Comparison of ENCODE assay signal across 11 cellular contexts in the genomic region with DNA sequence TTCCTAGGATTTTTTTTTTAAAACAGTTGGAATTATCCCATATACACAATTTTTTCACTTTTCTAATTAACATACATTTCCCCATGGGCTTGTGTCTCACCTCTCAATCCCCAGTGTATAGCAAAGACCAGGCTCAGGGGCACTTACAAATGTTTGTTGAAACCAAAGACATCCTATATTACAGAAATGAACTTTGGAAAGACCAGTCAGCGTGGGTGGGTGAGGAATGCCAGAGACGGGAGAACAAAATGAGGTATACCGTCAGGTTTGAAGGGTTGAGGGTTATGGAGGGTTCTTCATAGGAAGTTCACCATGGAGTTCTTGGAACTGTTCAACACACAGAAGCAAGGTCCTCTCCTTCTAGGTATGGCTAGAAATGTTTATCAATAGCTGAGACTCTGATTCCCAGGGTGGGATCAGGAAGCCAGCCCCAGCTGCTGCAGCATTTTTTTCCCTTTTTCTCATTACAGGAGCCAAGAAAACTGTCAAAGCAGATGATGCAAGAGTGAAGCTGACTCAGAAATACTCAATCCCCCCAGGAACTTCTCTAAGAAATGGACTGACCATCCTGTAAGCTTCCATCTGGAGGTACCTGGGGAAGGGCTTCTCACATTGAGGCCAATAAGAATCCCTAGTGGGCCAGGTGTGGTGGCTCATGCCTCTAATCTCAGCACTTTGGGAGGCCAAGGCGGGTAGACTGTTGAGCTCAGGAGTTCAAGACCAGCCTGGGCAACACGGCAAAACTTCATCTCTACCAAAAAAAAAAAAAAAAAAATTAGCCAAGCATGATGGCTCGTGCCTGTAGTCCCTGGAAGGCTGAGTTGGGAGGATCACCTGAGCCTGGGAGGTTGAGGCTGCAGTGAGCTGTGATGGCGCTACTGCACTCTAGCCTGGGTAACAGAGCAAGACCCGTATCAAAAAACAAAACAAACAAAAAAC. TPM values are rescaled to one million over a fixed set of nuclear protein-coding genes. Genes with fewer than 3 reads are reported as not detected.
DNase-seq lines count a peak whose midpoint lies in the region; ATAC-seq and TF ChIP-seq lines count a peak whose summit lies in the region.
"Had no signal": no experiment of that assay in that cellular context is flagged by ENCODE, and none has a peak within 500 bp of the region (broad histone marks: within the 10 kb centered on the region; RNA-seq: fewer than 3 reads in every experiment).

No MANE protein-coding gene starts in this region.

- H3K27ac Mint-ChIP-seq in GM23338, result no peak overlapping the region

- no peak overlapping the region for H4K8ac ChIP-seq in mesendoderm (ENCODE audit: low read depth, low read length)

- H3K4me1 Mint-ChIP-seq in GM23338, result no peaks in the 10 kb centered on the region

- H3K4me3 ChIP-seq in AG09309 (ENCODE audit: control insufficient read depth, low read depth, low read length) (no peak overlapping the region), DND-41 (ENCODE audit: low read depth in 1 of 2, low read length in 2 of 2) (no peak overlapping the region), astrocyte of the spinal cord (ENCODE audit: low read depth, low read length) (no peak overlapping the region), mesendoderm (ENCODE audit: low read length) (no peak overlapping the region), GM23338 (no peak overlapping the region)
- H3K4me3 ChIP-seq: heart left ventricle, spleen, thyroid gland had no signal

- H3K79me1 ChIP-seq in mesendoderm (ENCODE audit: low read length), result no peaks in the 10 kb centered on the region

- peaks cover 13% of the 10 kb centered on the region for H3K27me3 Mint-ChIP-seq in GM23338 (ENCODE audit: insufficient read depth, low read depth, poor library complexity)

- H3K18ac ChIP-seq in mesendoderm (ENCODE audit: low read length), result no peak overlapping the region

- H3K9me2 ChIP-seq in GM23338 (ENCODE audit: insufficient read depth), result no peaks in the 10 kb centered on the region

- no peak overlapping the region for H2AK5ac ChIP-seq in mesendoderm (ENCODE audit: low read length)

- no peaks in the 10 kb centered on the region for H3K79me2 ChIP-seq in DND-41 (ENCODE audit: insufficient read depth, low read length)
- no peaks in the 10 kb centered on the region for H3K79me2 ChIP-seq in mesendoderm (ENCODE audit: control insufficient read depth, insufficient read depth, low read length)
- H3K79me2 ChIP-seq in GM23338 (replicated peaks; ENCODE audit: insufficient read depth), result no peaks in the 10 kb centered on the region

- H3K4ac ChIP-seq in mesendoderm (ENCODE audit: low read depth, low read length), result no peak overlapping the region

- peak; percentile 13; the same call in 1 of the 3 replicates for ATAC-seq in DND-41 (ENCODE audit: insufficient read depth, low read depth)
- no peak for ATAC-seq in GM23338
- no peak for ATAC-seq in GM21723 (IDR thresholded peaks at IDR 0.05; ENCODE audit: unreplicated experiment)

- H4K20me1 ChIP-seq in DND-41 (ENCODE audit: insufficient read depth, low read length) (peaks cover 10% of the 10 kb centered on the region; the same call in 1 of the 2 replicates), GM23338 (replicated peaks; ENCODE audit: insufficient read depth) (peaks cover 37% of the 10 kb centered on the region)

- no CpG with 5 or more reads among the region's 8 CpGs for WGBS in mesendoderm (ENCODE audit: extremely low coverage, insufficient coverage, low lambda C conversion rate)

- no peak overlapping the region for H2BK5ac ChIP-seq in mesendoderm (ENCODE audit: low read length)

- H3K9ac ChIP-seq in DND-41 (ENCODE audit: low read depth, low read length) (no peak overlapping the region), mesendoderm (ENCODE audit: low read length) (no peak overlapping the region)

- no peak overlapping the region for H2BK15ac ChIP-seq in mesendoderm (replicated peaks; ENCODE audit: low read depth)

- TF ChIP-seq CTCF in AG09309 (IDR thresholded peaks at IDR 0.05; ENCODE audit: control insufficient read depth, insufficient read depth, low read depth, low read length, missing control alignments) (no peak), DND-41 (IDR thresholded peaks at IDR 0.05; ENCODE audit: borderline replicate concordance, extremely low read depth, low read length, poor library complexity, severe bottlenecking) (no peak), astrocyte of the spinal cord (IDR thresholded peaks at IDR 0.05; ENCODE audit: low read depth, low read length) (no peak), GM23338 (conservative IDR thresholded peaks at IDR 0.05; ENCODE audit: low read depth in 2 of 2) (no peak)

- H3K4me2 ChIP-seq in DND-41 (ENCODE audit: insufficient read depth, low read length) (no peak overlapping the region), mesendoderm (ENCODE audit: low read length) (no peak overlapping the region), GM23338 (no peak overlapping the region)

- H3K27me3 ChIP-seq in DND-41 (ENCODE audit: insufficient read depth, low read length, poor library complexity) (no peaks in the 10 kb centered on the region), mesendoderm (ENCODE audit: insufficient read depth, low read length, poor library complexity) (no peaks in the 10 kb centered on the region), GM23338 (ENCODE audit: insufficient read depth) (no peaks in the 10 kb centered on the region)
- H3K27me3 ChIP-seq: heart left ventricle, spleen, thyroid gland had no signal

- in situ Hi-C loops in astrocyte of the spinal cord (cut with HindIII; ENCODE audit: low sequenced_read_pairs), result no loop called here

- H3K4me1 ChIP-seq in DND-41 (ENCODE audit: insufficient read depth, low read length) (no peaks in the 10 kb centered on the region), mesendoderm (ENCODE audit: control insufficient read depth, low read depth, low read length) (no peaks in the 10 kb centered on the region), GM23338 (ENCODE audit: insufficient read depth) (no peaks in the 10 kb centered on the region)
- H3K4me1 ChIP-seq: thyroid gland had no signal

- H2AFZ ChIP-seq in DND-41 (ENCODE audit: low read depth, low read length), result no peak overlapping the region
- H2AFZ ChIP-seq in GM23338, result no peak overlapping the region

- H3K36me3 Mint-ChIP-seq in GM23338 (ENCODE audit: low read depth), result peaks cover 61% of the 10 kb centered on the region

- H2BK120ac ChIP-seq in mesendoderm (ENCODE audit: low read depth, low read length), result no peak overlapping the region

- DNase-seq in AG09309 (ENCODE audit: low read depth) (peak; percentile 38), DND-41 (no peak), astrocyte of the spinal cord (ENCODE audit: low read depth, low spot score) (peak; percentile 70), mesendoderm (peak; percentile 40), D341Med (ENCODE audit: low spot score) (no peak), GM23338 (ENCODE audit: low spot score) (no peak)
- DNase-seq: effector memory CD4-positive, alpha-beta T cell; spleen; thyroid gland had no signal

- H4K5ac ChIP-seq in mesendoderm (ENCODE audit: low read length), result no peak overlapping the region

- H3K56ac ChIP-seq in mesendoderm (ENCODE audit: low read length), result no peak overlapping the region

- peaks cover 13% of the 10 kb centered on the region; the same call in 1 of the 2 replicates for H3F3A ChIP-seq in GM23338 (replicated peaks; ENCODE audit: low read depth)

- no peak overlapping the region for H3K4me3 Mint-ChIP-seq in GM23338

- H3K9me3 Mint-ChIP-seq in GM23338, result peaks cover 8% of the 10 kb centered on the region

- H3K36me3 ChIP-seq in DND-41 (ENCODE audit: insufficient read depth, low read length) (peaks cover 72% of the 10 kb centered on the region), mesendoderm (ENCODE audit: control insufficient read depth, insufficient read depth, low read length) (peaks cover 9% of the 10 kb centered on the region), GM23338 (ENCODE audit: insufficient read depth) (peaks cover 29% of the 10 kb centered on the region)

- peaks cover under 1% of the 10 kb centered on the region for H3K9me3 ChIP-seq in DND-41 (ENCODE audit: insufficient read depth, low read length, severe bottlenecking)
- H3K9me3 ChIP-seq: heart left ventricle, spleen, thyroid gland had no signal

- H3K27ac ChIP-seq in DND-41 (ENCODE audit: low read length) (no peak overlapping the region), mesendoderm (ENCODE audit: low read depth, low read length) (no peak overlapping the region), GM23338 (ENCODE audit: low read depth) (no peak overlapping the region)
- H3K27ac ChIP-seq: heart left ventricle, spleen, thyroid gland had no signal

- H3K23ac ChIP-seq in mesendoderm (ENCODE audit: low read length), result no peak overlapping the region

RNA-seq across cellular contexts. Expression of gene TBC1D20, which starts 15.9 kb away (rescaled TPM):
- polyA plus RNA-seq in mesendoderm (2013, experiment 1 of 2), result 8.6 TPM
- polyA plus RNA-seq in mesendoderm (2013, experiment 2 of 2), result 8.9 TPM
- 15.0 and 15.2 TPM in 2 replicates for total RNA-seq in GM23338 (2014; rRNA removed; shearing (Covaris generic))
- polyA plus RNA-seq in GM23338 (2016; fragmentation: Nextera tagmentation; extraction: Ambion mirVana), result 4.8 and 5.0 TPM in 2 replicates

Comparison
In these comparisons a context has a peak if more than half of its experiments do, and no peak if none do; other contexts are left out.
1. DNase-seq: peak in AG09309 (single experiment), astrocyte of the spinal cord (single experiment) and mesendoderm (single experiment); none in DND-41 (single experiment), D341Med (single experiment) and GM23338 (single experiment).